14 cellular contexts compared by ENCODE assay signal in genomic region chr17:29560306-29560705, GRCh38. TPM values are rescaled to one million over a fixed set of nuclear protein-coding genes. Genes with fewer than 3 reads are reported as not detected.
DNase-seq lines count a peak whose midpoint lies in the region; ATAC-seq and TF ChIP-seq lines count a peak whose summit lies in the region.
"Had no signal": no experiment of that assay in that cellular context is flagged by ENCODE, and none has a peak within 500 bp of the region (broad histone marks: within the 10 kb centered on the region; RNA-seq: fewer than 3 reads in every experiment).

No MANE protein-coding gene starts in this region.

- H3K9me3 ChIP-seq in naive thymus-derived CD4-positive, alpha-beta T cell (ENCODE audit: control insufficient read depth in 2 of 3, low read length in 3 of 3) = no peaks in the 10 kb centered on the region
- H3K9me3 ChIP-seq: sigmoid colon, SJSA1 had no signal

- H3K36me3 ChIP-seq in naive thymus-derived CD4-positive, alpha-beta T cell (ENCODE audit: control insufficient read depth in 2 of 3, insufficient read depth in 3 of 3, low read length in 3 of 3) = peaks cover 0 to 3% (median 0%) of the 10 kb centered on the region in 3 experiments
- H3K36me3 ChIP-seq: SJSA1 had no signal

- H3K4me3 ChIP-seq in naive thymus-derived CD4-positive, alpha-beta T cell (ENCODE audit: low read length) = no peak overlapping the region
- H3K4me3 ChIP-seq: sigmoid colon, SJSA1 had no signal

- no peak overlapping the region for H3K4me3 Mint-ChIP-seq in activated T-helper 17 cell treated with anti-CD3 and anti-CD28 coated beads, Interleukin-2, amount 50 U/mL, for 72 hours
- H3K4me3 Mint-ChIP-seq in naive thymus-derived CD4-positive, alpha-beta T cell = no peak overlapping the region
- H3K4me3 Mint-ChIP-seq in naive thymus-derived CD8-positive, alpha-beta T cell = peak overlapping the region in 1 of 10 donors; percentile 71
- H3K4me3 Mint-ChIP-seq: CD4-positive, alpha-beta T cell; nephron progenitor cell had no signal

- intact Hi-C loops in naive thymus-derived CD4-positive, alpha-beta T cell (cut with micrococcal nuclease) = loop anchor here (10.0 kb wide), 1 partner anchor 416 kb away; no protein-coding TSS in a partner anchor

- CTCF ChIA-PET in naive thymus-derived CD4-positive, alpha-beta T cell (lab: Charles Lee) = no interaction called here

- peak; percentile 28 for DNase-seq in GM10266 (ENCODE audit: extremely low spot score)
- DNase-seq in NCI-H524 (lab: John Stamatoyannopoulos, UW) = peak; percentile 99 to 100
- no peak for DNase-seq in naive thymus-derived CD4-positive, alpha-beta T cell
- DNase-seq in GM20000 (ENCODE audit: low spot score) = no peak
- DNase-seq in naive thymus-derived CD8-positive, alpha-beta T cell = no peak
- no peak for DNase-seq in DMS53 treated with DMSO at 0.1 percent for 48 hours (lab: John Stamatoyannopoulos, UW; ENCODE audit: unreplicated experiment)
- DNase-seq: activated CD4-positive, CD25-positive, alpha-beta regulatory T cell; CD4-positive, alpha-beta T cell; Kasumi-1; nephron progenitor cell; sigmoid colon had no signal

- H3K4me1 Mint-ChIP-seq in activated T-helper 17 cell treated with anti-CD3 and anti-CD28 coated beads, Interleukin-2, amount 50 U/mL, for 72 hours = peaks cover 18% of the 10 kb centered on the region
- peaks cover 6 to 45% (median 14%) of the 10 kb centered on the region in 7 donors for H3K4me1 Mint-ChIP-seq in naive thymus-derived CD4-positive, alpha-beta T cell
- peaks cover 10 to 69% (median 24%) of the 10 kb centered on the region in 4 donors for H3K4me1 Mint-ChIP-seq in naive thymus-derived CD8-positive, alpha-beta T cell

- peaks cover 27% of the 10 kb centered on the region for H3K36me3 Mint-ChIP-seq in activated T-helper 17 cell treated with anti-CD3 and anti-CD28 coated beads, Interleukin-2, amount 50 U/mL, for 72 hours (ENCODE audit: low read depth)
- H3K36me3 Mint-ChIP-seq in naive thymus-derived CD4-positive, alpha-beta T cell = peaks cover 0 to 18% (median 0%) of the 10 kb centered on the region in 5 donors
- H3K36me3 Mint-ChIP-seq in naive thymus-derived CD8-positive, alpha-beta T cell = peaks cover 0 to 4% (median 0%) of the 10 kb centered on the region in 3 donors

- H3K4me1 ChIP-seq in naive thymus-derived CD4-positive, alpha-beta T cell (ENCODE audit: control insufficient read depth in 2 of 2, insufficient read depth in 2 of 2, low read length in 2 of 2) = peaks cover under 1 to 27% of the 10 kb centered on the region in 2 donors
- H3K4me1 ChIP-seq: SJSA1 had no signal

- H3K9me3 Mint-ChIP-seq in activated T-helper 17 cell treated with anti-CD3 and anti-CD28 coated beads, Interleukin-2, amount 50 U/mL, for 72 hours = no peaks in the 10 kb centered on the region
- no peaks in the 10 kb centered on the region for H3K9me3 Mint-ChIP-seq in naive thymus-derived CD4-positive, alpha-beta T cell
- no peaks in the 10 kb centered on the region for H3K9me3 Mint-ChIP-seq in naive thymus-derived CD8-positive, alpha-beta T cell
- H3K9me3 Mint-ChIP-seq: CD4-positive, alpha-beta T cell; nephron progenitor cell had no signal

- H3K27ac Mint-ChIP-seq in activated T-helper 17 cell treated with anti-CD3 and anti-CD28 coated beads, Interleukin-2, amount 50 U/mL, for 72 hours = peak overlapping the region; percentile 59
- no peak overlapping the region for H3K27ac Mint-ChIP-seq in naive thymus-derived CD4-positive, alpha-beta T cell
- H3K27ac Mint-ChIP-seq in naive thymus-derived CD8-positive, alpha-beta T cell = peak overlapping the region in 1 of 10 donors; percentile 69
- H3K27ac Mint-ChIP-seq: CD4-positive, alpha-beta T cell; nephron progenitor cell had no signal

- TF ChIP-seq CTCF in GM10266 (IDR thresholded peaks at IDR 0.05; ENCODE audit: control insufficient read depth, insufficient read depth, low read depth, missing control alignments) (no peak), GM20000 (IDR thresholded peaks at IDR 0.05; ENCODE audit: extremely low read depth, missing control alignments) (no peak)

- ATAC-seq in activated T-helper 17 cell treated with anti-CD3 and anti-CD28 coated beads, Interleukin-2, amount 50 U/mL, for 72 hours (replicated peaks) = no peak
- peak; percentile 54 for ATAC-seq in naive thymus-derived CD4-positive, alpha-beta T cell
- no peak for ATAC-seq in naive thymus-derived CD8-positive, alpha-beta T cell
- ATAC-seq in GM21423 (IDR thresholded peaks at IDR 0.05; ENCODE audit: unreplicated experiment) = no peak

- no peaks in the 10 kb centered on the region for H3K27me3 ChIP-seq in naive thymus-derived CD4-positive, alpha-beta T cell (ENCODE audit: control insufficient read depth in 2 of 2, insufficient read depth in 2 of 2, low read length in 2 of 2)
- H3K27me3 ChIP-seq: sigmoid colon, SJSA1 had no signal

- H3K27me3 Mint-ChIP-seq in activated T-helper 17 cell treated with anti-CD3 and anti-CD28 coated beads, Interleukin-2, amount 50 U/mL, for 72 hours = no peaks in the 10 kb centered on the region
- no peaks in the 10 kb centered on the region for H3K27me3 Mint-ChIP-seq in naive thymus-derived CD4-positive, alpha-beta T cell
- H3K27me3 Mint-ChIP-seq in naive thymus-derived CD8-positive, alpha-beta T cell = no peaks in the 10 kb centered on the region
- H3K27me3 Mint-ChIP-seq: CD4-positive, alpha-beta T cell had no signal

- POLR2A ChIA-PET in naive thymus-derived CD4-positive, alpha-beta T cell (lab: Charles Lee) = no interaction called here
- POLR2A ChIA-PET in naive thymus-derived CD8-positive, alpha-beta T cell (lab: Charles Lee) = no interaction called here

- no peak overlapping the region for H3K27ac ChIP-seq in naive thymus-derived CD4-positive, alpha-beta T cell (ENCODE audit: low read depth, low read length)
- H3K27ac ChIP-seq: SJSA1 had no signal

RNA-seq across cellular contexts. Expression of gene ABHD15, which starts 6.5 kb away (rescaled TPM):
- total RNA-seq in activated T-helper 17 cell treated with anti-CD3 and anti-CD28 coated beads, Interleukin-2, amount 50 U/mL, for 72 hours = 10 to 100 TPM; 10.1 to 15.1 TPM
- 10 to 100 TPM in 2 of 5 experiments, 1 to 10 TPM in 3; 8.6 to 17.6 (median 10.0) TPM for total RNA-seq in naive thymus-derived CD4-positive, alpha-beta T cell
- 1 to 10 TPM; 3.1 to 5.3 TPM for polyA plus RNA-seq in naive thymus-derived CD4-positive, alpha-beta T cell
- total RNA-seq in naive thymus-derived CD8-positive, alpha-beta T cell = 10 to 100 TPM; 13.4 to 13.8 TPM
- 1 to 10 TPM; 4.2 to 8.9 (median 7.1) TPM for polyA plus RNA-seq in naive thymus-derived CD8-positive, alpha-beta T cell

RNA-seq across cellular contexts. Expression of gene TP53I13, which starts 8.2 kb away (rescaled TPM):
- total RNA-seq in activated T-helper 17 cell treated with anti-CD3 and anti-CD28 coated beads, Interleukin-2, amount 50 U/mL, for 72 hours = 10 to 100 TPM; 45.7 to 58.1 TPM
- total RNA-seq in naive thymus-derived CD4-positive, alpha-beta T cell = 10 to 100 TPM; 61.6 to 87.5 (median 62.8) TPM
- 10 to 100 TPM; 19.3 to 26.8 TPM for polyA plus RNA-seq in naive thymus-derived CD4-positive, alpha-beta T cell
- 10 to 100 TPM; 79.3 to 89.5 TPM for total RNA-seq in naive thymus-derived CD8-positive, alpha-beta T cell
- 10 to 100 TPM; 22.7 to 26.8 (median 25.5) TPM for polyA plus RNA-seq in naive thymus-derived CD8-positive, alpha-beta T cell

RNA-seq across cellular contexts. Expression of gene GIT1, which starts 29.1 kb away (rescaled TPM):
- total RNA-seq in activated T-helper 17 cell treated with anti-CD3 and anti-CD28 coated beads, Interleukin-2, amount 50 U/mL, for 72 hours = 10 to 100 TPM; 52.4 to 65.7 TPM
- 10 to 100 TPM; 42.5 to 76.3 (median 62.4) TPM for total RNA-seq in naive thymus-derived CD4-positive, alpha-beta T cell
- polyA plus RNA-seq in naive thymus-derived CD4-positive, alpha-beta T cell = 10 to 100 TPM in 1 of 2 donors, 1 to 10 TPM in 1; 6.8 to 20.0 TPM
- 10 to 100 TPM; 51.6 to 58.2 TPM for total RNA-seq in naive thymus-derived CD8-positive, alpha-beta T cell
- 10 to 100 TPM in 1 of 3 donors, 1 to 10 TPM in 2; 4.4 to 27.7 (median 6.7) TPM for polyA plus RNA-seq in naive thymus-derived CD8-positive, alpha-beta T cell

RNA-seq across cellular contexts. Expression of gene ANKRD13B, which starts 32.6 kb away (rescaled TPM):
- total RNA-seq in activated T-helper 17 cell treated with anti-CD3 and anti-CD28 coated beads, Interleukin-2, amount 50 U/mL, for 72 hours = 10 to 100 TPM; 10.4 to 27.7 TPM
- 1 to 10 TPM in 3 of 5 experiments, under 1 TPM in 2; 0.70 to 9.8 (median 1.5) TPM for total RNA-seq in naive thymus-derived CD4-positive, alpha-beta T cell
- polyA plus RNA-seq in naive thymus-derived CD4-positive, alpha-beta T cell = under 1 TPM in 1 of 2 donors, not detected in 1; 0.51 TPM
- 1 to 10 TPM; 2.3 to 3.7 TPM for total RNA-seq in naive thymus-derived CD8-positive, alpha-beta T cell
- polyA plus RNA-seq in naive thymus-derived CD8-positive, alpha-beta T cell = under 1 TPM in 2 of 3 donors, not detected in 1; 0.25 to 0.32 TPM

Comparison
In these comparisons a context has a peak if more than half of its experiments do, and no peak if none do; other contexts are left out.
1. DNase-seq: peak in GM10266 (single experiment) and NCI-H524 (2 of 2); none in naive thymus-derived CD4-positive, alpha-beta T cell (0 of 9), GM20000 (single experiment), naive thymus-derived CD8-positive, alpha-beta T cell (0 of 10) and DMS53 treated with DMSO at 0.1 percent for 48 hours (single experiment).